1 cellular context compared by ENCODE assay signal in genomic region chr6:113076817-113077216, GRCh38.
TF ChIP-seq lines count a peak whose summit lies in the region.

No MANE protein-coding gene starts in this region.

TF ChIP-seq in IMR-90, 13 proteins besides CTCF, POLR2A, EP300 and RAD21:
- TF ChIP-seq MAFK (IDR thresholded peaks at IDR 0.05; ENCODE audit: low read depth, low read length) (peak; percentile 80), ELK1 (IDR thresholded peaks at IDR 0.05; ENCODE audit: borderline replicate concordance, low read depth, low read length) (no peak)
